19 cellular contexts compared by ENCODE assay signal in the genomic region with DNA sequence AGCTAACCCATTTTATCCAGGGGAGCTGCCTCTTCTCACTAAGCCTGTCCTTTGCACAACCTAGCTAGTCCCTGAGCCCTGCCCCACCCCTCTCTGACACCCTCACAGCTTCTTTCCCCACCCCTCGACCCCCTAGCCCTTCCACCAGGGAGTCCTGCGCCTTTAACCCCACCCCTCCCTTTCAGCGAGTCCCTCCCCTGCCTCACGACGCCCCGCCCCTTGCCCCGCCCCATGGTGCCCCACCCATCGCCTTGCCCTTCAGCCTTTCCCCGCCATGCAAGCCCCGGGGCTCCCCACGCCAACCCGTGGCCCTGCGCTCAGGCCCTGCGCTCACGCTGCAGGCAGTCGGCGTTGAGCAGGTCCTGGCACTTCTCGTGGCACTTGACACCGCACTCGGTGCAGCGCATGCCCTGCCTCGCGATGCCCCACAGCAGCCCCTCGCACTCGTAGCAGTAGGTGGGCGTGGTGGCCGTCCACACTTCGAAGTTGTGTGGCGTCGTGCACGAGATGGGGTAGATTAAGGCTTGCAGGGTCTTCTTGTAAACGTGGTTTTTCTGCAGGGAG. TPM values are rescaled to one million over a fixed set of nuclear protein-coding genes. Genes with fewer than 3 reads are reported as not detected.
DNase-seq lines count a peak whose midpoint lies in the region; ATAC-seq, FAIRE-seq and TF ChIP-seq lines count a peak whose summit lies in the region.
"Had no signal": no experiment of that assay in that cellular context is flagged by ENCODE, and none has a peak within 500 bp of the region (broad histone marks: within the 10 kb centered on the region; RNA-seq: fewer than 3 reads in every experiment).

No MANE protein-coding gene starts in this region.

- H3K79me2 ChIP-seq in OCI-LY7 (ENCODE audit: insufficient read depth, low read depth, low read length), result no peaks in the 10 kb centered on the region

- H4K20me1 ChIP-seq in OCI-LY7 (ENCODE audit: insufficient read depth, low read length), result no peaks in the 10 kb centered on the region

- CTCF ChIA-PET in OCI-LY7 (lab: Charles Lee; ENCODE audit: unreplicated experiment), result no interaction called here

- intact Hi-C loops in OCI-LY7 (cut with micrococcal nuclease; ENCODE audit: unreplicated experiment), result no loop called here
- intact Hi-C loops in kidney (cut with DNase I), result no loop called here

- H3K9me3 ChIP-seq in ES-I3 (ENCODE audit: control insufficient read depth, insufficient read depth, low read length) (no peaks in the 10 kb centered on the region), OCI-LY7 (ENCODE audit: low read length) (no peaks in the 10 kb centered on the region), kidney (ENCODE audit: control insufficient read depth in 1 of 2, low read length in 2 of 2) (no peaks in the 10 kb centered on the region)
- H3K9me3 ChIP-seq: Peyer's patch had no signal

- no peaks in the 10 kb centered on the region for H3K9me2 ChIP-seq in OCI-LY7 (ENCODE audit: insufficient read depth, low read length)

- POLR2A ChIA-PET in OCI-LY7 (lab: Charles Lee), result no interaction called here

- H3K4me3 ChIP-seq in OCI-LY7 (ENCODE audit: low read depth, low read length, poor library complexity, severe bottlenecking) (no peak overlapping the region), kidney (ENCODE audit: low read length in 2 of 2) (no peak overlapping the region)
- H3K4me3 ChIP-seq: Peyer's patch had no signal

- H2AFZ ChIP-seq in OCI-LY7 (ENCODE audit: low read length), result no peak overlapping the region

- H3K27ac ChIP-seq in OCI-LY7 (ENCODE audit: low read depth, low read length, poor library complexity, severe bottlenecking), result no peak overlapping the region
- no peak overlapping the region for H3K27ac ChIP-seq in kidney (ENCODE audit: low read depth in 2 of 2, low read length in 2 of 2)
- H3K27ac ChIP-seq: 22Rv1, Peyer's patch had no signal

- peak; percentile 42 for DNase-seq in NCI-H82 (lab: John Stamatoyannopoulos, UW)
- DNase-seq in NCI-H82 treated with DMSO at 0.1 percent for 48 hours (lab: John Stamatoyannopoulos, UW; ENCODE audit: unreplicated experiment), result no peak
- DNase-seq in OCI-LY7 (ENCODE audit: low spot score), result peak; percentile 11
- peak; percentile 41 for DNase-seq in kidney
- no peak for DNase-seq in NCI-H2029 treated with DMSO at 0.1 percent for 48 hours (lab: John Stamatoyannopoulos, UW)
- DNase-seq: C1 segment of cervical spinal cord, EL, KBM-7, NCI-H1092, NCI-H2107, NCI-H226, NCI-H526, Peyer's patch, SHP77 had no signal

- H3K36me3 ChIP-seq in ES-I3 (ENCODE audit: insufficient read depth, low read length) (no peaks in the 10 kb centered on the region), OCI-LY7 (ENCODE audit: insufficient read depth, low read length) (no peaks in the 10 kb centered on the region), kidney (ENCODE audit: control insufficient read depth in 1 of 2, insufficient read depth in 2 of 2, low read length in 2 of 2) (no peaks in the 10 kb centered on the region)
- H3K36me3 ChIP-seq: Peyer's patch had no signal

- no TSS peak for BruUV-seq in OCI-LY7 (replicated peaks; lab: Mats Ljungman, UMichigan)

- TF ChIP-seq CTCF in OCI-LY7 (conservative IDR thresholded peaks at IDR 0.05; ENCODE audit: low read length) (no peak), kidney (IDR thresholded peaks at IDR 0.05; ENCODE audit: borderline replicate concordance, extremely low read depth, insufficient read depth) (no peak)

- peak overlapping the region; percentile 56 for H3K9ac ChIP-seq in ES-I3 (ENCODE audit: low read depth, low read length)
- H3K9ac ChIP-seq in kidney (ENCODE audit: low read length in 2 of 2), result no peak overlapping the region

- H3K4me1 ChIP-seq in ES-I3 (ENCODE audit: insufficient read depth, low read length) (no peaks in the 10 kb centered on the region; the same call in 1 of the 2 replicates), OCI-LY7 (ENCODE audit: insufficient read depth, low read length, poor library complexity, severe bottlenecking) (no peaks in the 10 kb centered on the region), kidney (ENCODE audit: control insufficient read depth in 1 of 2, insufficient read depth in 1 of 2, low read depth in 1 of 2, low read length in 2 of 2) (no peaks in the 10 kb centered on the region)
- H3K4me1 ChIP-seq: Peyer's patch had no signal

- H3K4me2 ChIP-seq in OCI-LY7 (ENCODE audit: low read length), result no peak overlapping the region

- ATAC-seq in HG03439 (IDR thresholded peaks at IDR 0.05; ENCODE audit: unreplicated experiment), result no peak
- no peak for ATAC-seq in HG02973 (IDR thresholded peaks at IDR 0.05; ENCODE audit: unreplicated experiment)

- no peak for FAIRE-seq in kidney (lab: Jason Lieb, UNC)
- FAIRE-seq: H54 had no signal

RNA-seq across cellular contexts. Expression of a gene that starts 40.0 kb away (rescaled TPM):
- total RNA-seq in OCI-LY7 (2014; rRNA removed; shearing (Covaris generic)), result 0.80 and 0.92 TPM in 2 replicates
- total RNA-seq in OCI-LY7 (2022) (0.72 and 0.76 TPM in 2 replicates), kidney (2.2 TPM)
- polyA plus RNA-seq in kidney (ENCODE audit: insufficient read depth, low read depth, low replicate concordance), result 0.06 TPM

Comparison
In these comparisons a context has a peak if more than half of its experiments do, and no peak if none do; other contexts are left out.
1. DNase-seq: peak in NCI-H82 (single experiment), OCI-LY7 (single experiment) and kidney (single experiment); none in NCI-H82 treated with DMSO at 0.1 percent for 48 hours (single experiment) and NCI-H2029 treated with DMSO at 0.1 percent for 48 hours (single experiment).